ENCODE assay signal across 25 cellular contexts in genomic region chr5:168884040-168884439, GRCh38.
"Had no signal": no experiment of that assay in that cellular context is flagged by ENCODE, and none has a peak within 500 bp of the region (broad histone marks: within the 10 kb centered on the region; RNA-seq: fewer than 3 reads in every experiment).

No MANE protein-coding gene starts in this region.

- H2AFZ ChIP-seq: neural progenitor cell had no signal

- DNase-seq: cortex of kidney; effector CD4-positive, alpha-beta T cell; foreskin fibroblast; gastrocnemius medialis; heart left ventricle; hippocampal formation; left cardiac atrium; left lung; mesenchymal stem cell; midbrain; naive thymus-derived CD4-positive, alpha-beta T cell; nucleus accumbens; sigmoid colon; stimulated activated naive B cell treated with anti-CD40 and anti-IgM and Interleukin-4, amounts not matched to agents 10 μg/mL and 1 μg/mL and 100 μg/mL, for 72 hours; transverse colon; upper lobe of right lung; uterus had no signal

- H3K4me3 Mint-ChIP-seq: naive thymus-derived CD4-positive, alpha-beta T cell; nephron; neural progenitor cell; stimulated activated naive B cell treated with anti-CD40 and anti-IgM and Interleukin-4, amounts not matched to agents 10 μg/mL and 1 μg/mL and 100 μg/mL, for 72 hours; stimulated activated naive CD8-positive, alpha-beta T cell treated with anti-CD3 and anti-CD28 coated beads, Interleukin-15, Interleukin-2, amounts not matched to agents 100 ng/mL and 50 ng/mL, for 24 hours had no signal

- H3K27me3 ChIP-seq: gastrocnemius medialis, heart left ventricle, right atrium auricular region, sigmoid colon, transverse colon, uterus had no signal

- H3K4me1 Mint-ChIP-seq: naive thymus-derived CD4-positive, alpha-beta T cell had no signal

- H3K36me3 ChIP-seq: gastrocnemius medialis, heart left ventricle, left lung, neural progenitor cell, prostate gland, right atrium auricular region, sigmoid colon, thoracic aorta, transverse colon, upper lobe of right lung, uterus had no signal

- H3K9me3 Mint-ChIP-seq: naive thymus-derived CD4-positive, alpha-beta T cell; nephron; stimulated activated naive B cell treated with anti-CD40 and anti-IgM and Interleukin-4, amounts not matched to agents 10 μg/mL and 1 μg/mL and 100 μg/mL, for 72 hours; stimulated activated naive CD8-positive, alpha-beta T cell treated with anti-CD3 and anti-CD28 coated beads, Interleukin-15, Interleukin-2, amounts not matched to agents 100 ng/mL and 50 ng/mL, for 24 hours had no signal

- H3K4me2 ChIP-seq: neural progenitor cell had no signal

- H3K4me1 ChIP-seq: gastrocnemius medialis, left lung, prostate gland, sigmoid colon, transverse colon, upper lobe of right lung, uterus had no signal

- H3K4me3 ChIP-seq: gastrocnemius medialis, heart left ventricle, left lung, neural progenitor cell, prostate gland, right atrium auricular region, sigmoid colon, thoracic aorta, transverse colon, upper lobe of right lung, uterus had no signal

- H3K36me3 Mint-ChIP-seq: naive thymus-derived CD4-positive, alpha-beta T cell; neural progenitor cell; stimulated activated naive B cell treated with anti-CD40 and anti-IgM and Interleukin-4, amounts not matched to agents 10 μg/mL and 1 μg/mL and 100 μg/mL, for 72 hours had no signal

- H3K27ac Mint-ChIP-seq: naive thymus-derived CD4-positive, alpha-beta T cell; stimulated activated naive B cell treated with anti-CD40 and anti-IgM and Interleukin-4, amounts not matched to agents 10 μg/mL and 1 μg/mL and 100 μg/mL, for 72 hours; stimulated activated naive CD8-positive, alpha-beta T cell treated with anti-CD3 and anti-CD28 coated beads, Interleukin-15, Interleukin-2, amounts not matched to agents 100 ng/mL and 50 ng/mL, for 24 hours had no signal

- ATAC-seq: esophagus mucosa; gastrocnemius medialis; heart left ventricle; left cardiac atrium; left lung; naive thymus-derived CD4-positive, alpha-beta T cell; stimulated activated naive B cell treated with anti-CD40 and anti-IgM and Interleukin-4, amounts not matched to agents 10 μg/mL and 1 μg/mL and 100 μg/mL, for 72 hours; upper lobe of right lung had no signal

- H3K27ac ChIP-seq: epithelial cell of prostate, gastrocnemius medialis, left lung, neural progenitor cell, prostate gland, sigmoid colon, thoracic aorta, transverse colon, upper lobe of right lung, uterus had no signal

- H3K9me3 ChIP-seq: gastrocnemius medialis, heart left ventricle, left lung, prostate gland, right atrium auricular region, sigmoid colon, thoracic aorta, transverse colon, upper lobe of right lung, uterus had no signal
